ENCODE assay signal across 22 cellular contexts in the genomic region with DNA sequence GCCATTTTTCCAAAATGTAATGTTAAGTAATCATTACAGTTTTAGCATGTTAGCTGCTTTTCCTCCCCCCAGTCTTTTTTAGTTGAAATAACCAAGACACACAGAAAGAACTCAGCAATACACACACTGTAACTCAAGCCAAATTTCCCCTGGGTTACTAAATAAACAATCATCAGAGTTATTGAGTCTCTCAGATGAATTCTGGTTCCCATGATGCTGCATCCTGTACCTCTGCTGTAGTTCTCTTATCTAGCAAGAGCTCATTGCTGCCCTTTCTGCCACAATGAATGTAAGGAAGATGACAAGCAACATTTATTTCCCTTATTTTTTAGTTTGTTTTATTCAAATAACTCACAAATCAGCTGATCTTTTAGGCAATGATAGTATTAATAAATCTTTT.
DNase-seq lines count a peak whose midpoint lies in the region; ATAC-seq, FAIRE-seq and TF ChIP-seq lines count a peak whose summit lies in the region.
"Had no signal": no experiment of that assay in that cellular context is flagged by ENCODE, and none has a peak within 500 bp of the region (broad histone marks: within the 10 kb centered on the region; RNA-seq: fewer than 3 reads in every experiment).

No MANE protein-coding gene starts in this region.

- no peaks in the 10 kb centered on the region for H3K36me3 ChIP-seq in psoas muscle (ENCODE audit: insufficient read depth in 1 of 2, low read depth in 1 of 2)
- H3K36me3 ChIP-seq: stomach had no signal

- H3K4me3 ChIP-seq in cardiac fibroblast (replicated peaks in 1 of 2; ENCODE audit: low read depth in 2 of 2, low read length in 2 of 2), result no peak overlapping the region
- H3K4me3 ChIP-seq in psoas muscle, result no peak overlapping the region
- H3K4me3 ChIP-seq: smooth muscle cell, stomach had no signal

- intact Hi-C loops in psoas muscle (cut with DNase I), result no loop called here

- ATAC-seq in psoas muscle, result no peak

- DNase-seq in NCI-H128 (lab: John Stamatoyannopoulos, UW; ENCODE audit: unreplicated experiment) (peak; percentile 58), NCI-H69 (lab: John Stamatoyannopoulos, UW) (peak; percentile 4), cardiac fibroblast (ENCODE audit: low read depth in 2 of 2) (peak; percentile 54 to 73), lung microvascular endothelial cell (ENCODE audit: low read depth in 2 of 2) (peak; percentile 20 to 36), GM12891 (ENCODE audit: insufficient read length, low spot score) (no peak), psoas muscle (no peak)
- DNase-seq in stimulated activated CD4-positive, alpha-beta T cell treated with anti-CD3 and anti-CD28 coated beads, Interleukin-1b, Interleukin-23, amount 100 ng/mL, for 48 hours, result no peak
- DNase-seq: activated B cell treated with CpG ODN at 0.5 μM for 24 hours; activated CD4-positive, alpha-beta memory T cell treated with anti-CD3 and anti-CD28 coated beads for 36 hours; activated T-cell treated with anti-CD3 and anti-CD28 coated beads for 4 hours; amniotic stem cell; caudate nucleus; EL; head of caudate nucleus; KG1; stimulated activated CD4-positive, alpha-beta T cell treated with anti-CD3 and anti-CD28 coated beads, Interleukin-4, amount 100 ng/mL, for 1 hour; stomach; T-helper 2 cell; trophoblast cell had no signal

- H3K27ac ChIP-seq in psoas muscle, result no peak overlapping the region
- H3K27ac ChIP-seq: stomach had no signal

- H3K27me3 ChIP-seq in psoas muscle (ENCODE audit: insufficient read depth in 3 of 3, low read length in 2 of 3), result no peaks in the 10 kb centered on the region

- H3K9me3 ChIP-seq in psoas muscle, result no peaks in the 10 kb centered on the region
- H3K9me3 ChIP-seq: stomach had no signal

- H3K4me1 ChIP-seq in psoas muscle, result no peaks in the 10 kb centered on the region
- H3K4me1 ChIP-seq: stomach had no signal

- no peak for TF ChIP-seq CTCF in cardiac fibroblast (IDR thresholded peaks at IDR 0.05; ENCODE audit: low read depth, low read length)
- TF ChIP-seq CTCF in psoas muscle (IDR thresholded peaks at IDR 0.05), result no peak

- no peak for TF ChIP-seq POLR2A in GM12891 (IDR thresholded peaks at IDR 0.05; ENCODE audit: low read depth, low read length)

- no peak for FAIRE-seq in GM12891 (lab: Jason Lieb, UNC)
- FAIRE-seq: H54, RCC 7860 had no signal

TF ChIP-seq in GM12891, 5 proteins besides CTCF, POLR2A, EP300 and RAD21:
- TF ChIP-seq POLR2AphosphoS5 (IDR thresholded peaks at IDR 0.05; ENCODE audit: low read depth, low read length) (no peak), POU2F2 (IDR thresholded peaks at IDR 0.05; ENCODE audit: low read depth, low read length) (no peak)
TF ChIP-seq in GM12891: peak in this region for 0.

Comparison
In these comparisons a context has a peak if more than half of its experiments do, and no peak if none do; other contexts are left out.
1. DNase-seq: peak in NCI-H128 (single experiment), NCI-H69 (single experiment), cardiac fibroblast (2 of 2) and lung microvascular endothelial cell (2 of 2); none in stimulated activated CD4-positive, alpha-beta T cell treated with anti-CD3 and anti-CD28 coated beads, Interleukin-1b, Interleukin-23, amount 100 ng/mL, for 48 hours (single experiment), GM12891 (single experiment) and psoas muscle (0 of 2).